8 cellular contexts compared by ENCODE assay signal in the genomic region with DNA sequence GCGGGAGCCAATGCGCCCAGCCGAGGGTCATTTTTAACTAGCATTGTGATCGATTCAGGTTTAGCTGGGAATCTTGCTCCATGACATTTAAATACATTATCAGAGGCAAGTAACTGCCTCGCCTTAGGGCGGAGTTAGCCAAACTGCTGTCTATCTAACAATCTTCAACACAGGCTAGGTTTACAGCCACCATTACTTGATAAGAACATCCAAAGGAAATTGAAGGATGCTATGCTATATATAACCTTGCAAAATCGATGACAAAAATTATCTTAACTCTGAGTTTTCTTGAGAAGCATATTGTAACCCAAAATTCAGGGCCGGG. TPM values are rescaled to one million over a fixed set of nuclear protein-coding genes. Genes with fewer than 3 reads are reported as not detected.
DNase-seq lines count a peak whose midpoint lies in the region; ATAC-seq, FAIRE-seq and TF ChIP-seq lines count a peak whose summit lies in the region.
"Had no signal": no experiment of that assay in that cellular context is flagged by ENCODE, and none has a peak within 500 bp of the region (broad histone marks: within the 10 kb centered on the region; RNA-seq: fewer than 3 reads in every experiment).

No MANE protein-coding gene starts in this region.

- no peaks in the 10 kb centered on the region for H3K9me2 ChIP-seq in hepatocyte (replicated peaks; ENCODE audit: insufficient read depth)

- H3K4me3 ChIP-seq in HL-60 (replicated peaks; ENCODE audit: insufficient read depth, low read length) (peak overlapping the region; percentile 85), hepatocyte (peak overlapping the region; percentile 89), spleen (peak overlapping the region; percentile 80 to 100 (median 94))

- DNase-seq in HL-60 (ENCODE audit: low read depth in 1 of 2, low spot score in 1 of 2), result no peak
- DNase-seq in hepatocyte (ENCODE audit: low spot score), result no peak
- no peak for DNase-seq in spleen
- no peak for DNase-seq in D721Med (ENCODE audit: insufficient read length, low spot score)
- DNase-seq in NCI-H510A treated with DMSO at 0.1 percent for 48 hours (lab: John Stamatoyannopoulos, UW), result no peak

- peak overlapping the region; percentile 94 for H3K4me2 ChIP-seq in hepatocyte

- intact Hi-C loops in spleen (cut with DNase I; ENCODE audit: low total_unique reads), result no loop called here

- H3K27ac ChIP-seq in HL-60 (replicated peaks), result peak overlapping the region; percentile 93
- peak overlapping the region; percentile 96 for H3K27ac ChIP-seq in VCaP
- peak overlapping the region; percentile 96 for H3K27ac ChIP-seq in hepatocyte
- H3K27ac ChIP-seq in spleen, result peak overlapping the region in 5 of 8 donors; percentile 96 to 99 (median 98)

- peaks cover 62% of the 10 kb centered on the region for H3K79me2 ChIP-seq in hepatocyte

- no peak for ATAC-seq in GM19035 (IDR thresholded peaks at IDR 0.05; ENCODE audit: unreplicated experiment)

- no peak for TF ChIP-seq POLR2A in spleen (IDR thresholded peaks at IDR 0.05)

- 65% methylated on average over 8 of the region's 8 CpGs for WGBS in hepatocyte (ENCODE audit: low lambda C conversion rate, missing lambda C conversion rate)
- 46 to 59% (median 51%) methylated on average over 8 of the region's 8 CpGs for WGBS in spleen, 5 donors

- peaks cover 43% of the 10 kb centered on the region for H4K20me1 ChIP-seq in hepatocyte (ENCODE audit: insufficient read depth, poor library complexity, severe bottlenecking)

- H2AFZ ChIP-seq in hepatocyte, result no peak overlapping the region

- H3K4me1 ChIP-seq in hepatocyte (ENCODE audit: insufficient read depth) (peaks cover 10% of the 10 kb centered on the region), spleen (peaks cover 10 to 70% (median 38%) of the 10 kb centered on the region in 6 donors)

- TF ChIP-seq CTCF in HL-60 (IDR thresholded peaks at IDR 0.05; ENCODE audit: insufficient read depth, low read length), result no peak
- no peak for TF ChIP-seq CTCF in VCaP (conservative IDR thresholded peaks at IDR 0.05)
- no peak for TF ChIP-seq CTCF in hepatocyte (IDR thresholded peaks at IDR 0.05; ENCODE audit: poor library complexity)
- no peak for TF ChIP-seq CTCF in spleen (IDR thresholded peaks at IDR 0.05 in 8 of 11, conservative IDR thresholded peaks at IDR 0.05 in 3 of 11)
- TF ChIP-seq CTCF in D721Med (IDR thresholded peaks at IDR 0.05; ENCODE audit: insufficient read depth, missing control alignments), result no peak

- H3K27me3 ChIP-seq in HL-60 (ENCODE audit: insufficient read depth, poor library complexity, severe bottlenecking) (no peaks in the 10 kb centered on the region), hepatocyte (no peaks in the 10 kb centered on the region), spleen (replicated peaks in 1 of 7) (no peaks in the 10 kb centered on the region)

- H3K9me3 ChIP-seq in hepatocyte (ENCODE audit: low read depth) (no peaks in the 10 kb centered on the region), spleen (no peaks in the 10 kb centered on the region)

- FAIRE-seq in D721Med (lab: Jason Lieb, UNC), result no peak
- FAIRE-seq: endometrium had no signal

- H3K36me3 ChIP-seq in hepatocyte (replicated peaks; ENCODE audit: insufficient read depth, low read depth) (no peaks in the 10 kb centered on the region), spleen (peaks cover 0 to 17% (median 12%) of the 10 kb centered on the region in 6 donors)

RNA-seq across cellular contexts. Expression of gene TFRC, which starts 1.4 kb away (rescaled TPM):
- total RNA-seq in hepatocyte, result 230 and 278 TPM in 2 replicates
- polyA plus RNA-seq in hepatocyte, result 136 and 137 TPM in 2 replicates
- total RNA-seq in spleen, result 100 to 1,000 TPM in 1 of 7 donors, 10 to 100 TPM in 6; 44.2 to 104 (median 82.7) TPM
- 10 to 100 TPM; 13.2 to 18.7 (median 15.5) TPM for polyA plus RNA-seq in spleen
